19 cellular contexts compared by ENCODE assay signal in the genomic region with DNA sequence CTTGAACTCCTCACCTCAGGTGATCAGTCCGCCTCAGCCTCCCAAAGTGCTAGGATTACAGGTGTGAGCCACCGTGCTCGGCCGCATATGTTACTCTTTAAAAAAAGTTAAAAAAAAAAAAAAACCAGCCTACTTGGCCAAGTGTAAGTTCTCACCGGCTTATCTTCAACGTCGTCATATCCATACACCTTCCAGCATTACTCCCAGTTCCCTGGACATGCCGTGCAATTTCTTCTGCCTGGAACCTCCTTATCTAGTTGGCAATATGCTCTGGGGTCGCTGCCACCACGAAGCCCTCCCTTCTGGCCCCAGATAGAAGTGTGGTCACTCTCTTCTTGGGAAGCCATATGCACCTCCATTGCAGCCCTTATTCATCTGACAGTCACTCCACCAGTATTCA. TPM values are rescaled to one million over a fixed set of nuclear protein-coding genes. Genes with fewer than 3 reads are reported as not detected.
DNase-seq lines count a peak whose midpoint lies in the region; ATAC-seq, FAIRE-seq and TF ChIP-seq lines count a peak whose summit lies in the region.
"Had no signal": no experiment of that assay in that cellular context is flagged by ENCODE, and none has a peak within 500 bp of the region (broad histone marks: within the 10 kb centered on the region; RNA-seq: fewer than 3 reads in every experiment).

No MANE protein-coding gene starts in this region.

- no peak overlapping the region for H3K4me3 ChIP-seq in body of pancreas
- no peak overlapping the region for H3K4me3 ChIP-seq in kidney (ENCODE audit: low read length in 2 of 2)
- H3K4me3 ChIP-seq: BLaER1, GM12878 had no signal

- peak overlapping the region in 1 of 4 donors; percentile 34 for H3K27ac ChIP-seq in body of pancreas
- H3K27ac ChIP-seq in kidney (ENCODE audit: low read depth in 2 of 2, low read length in 2 of 2), result no peak overlapping the region
- H3K27ac ChIP-seq: BLaER1, HL-60 had no signal

- POLR2A ChIA-PET in HEK293T (lab: Yijun Ruan, JAX), result no interaction called here

- no peaks in the 10 kb centered on the region for H3K36me3 ChIP-seq in body of pancreas (replicated peaks in 1 of 2; ENCODE audit: insufficient read depth in 1 of 2, low read depth in 2 of 2)
- H3K36me3 ChIP-seq in kidney (ENCODE audit: control insufficient read depth in 1 of 2, insufficient read depth in 2 of 2, low read length in 2 of 2), result no peaks in the 10 kb centered on the region
- H3K36me3 ChIP-seq: BLaER1 had no signal

- TF ChIP-seq CTCF in body of pancreas (IDR thresholded peaks at IDR 0.05) (no peak), kidney (IDR thresholded peaks at IDR 0.05; ENCODE audit: borderline replicate concordance, extremely low read depth, insufficient read depth) (no peak)

- CTCF ChIA-PET in HEK293T (lab: Yijun Ruan, JAX), result interaction anchor here (0.7 kb wide), 1 partner anchor 319 kb away, joined by 5 read pairs; no protein-coding TSS in a partner anchor

- no peak for TF ChIP-seq POLR2A in body of pancreas (IDR thresholded peaks at IDR 0.05)

- intact Hi-C loops in body of pancreas (cut with DNase I), result no loop called here
- intact Hi-C loops in kidney (cut with DNase I), result loop anchor here (10.0 kb wide), 1 partner anchor 46 kb away; no protein-coding TSS in a partner anchor
- intact Hi-C loops in sciatic nerve (cut with DNase I), result loop anchor here (5.0 kb wide), 1 partner anchor 43 kb away; no protein-coding TSS in a partner anchor

- DNase-seq in HEK293T (ENCODE audit: extremely low spot score), result peak; percentile 6
- DNase-seq in body of pancreas, result peak in 2 of 4 donors; percentile 46 to 63
- peak; percentile 15 for DNase-seq in kidney
- peak; percentile 23 for DNase-seq in sciatic nerve (ENCODE audit: low spot score)
- DNase-seq in GF-D8 (lab: John Stamatoyannopoulos, UW), result no peak
- DNase-seq in NOMO-1 treated with dmso at 0.1 percent for 144 hours (lab: John Stamatoyannopoulos, UW; ENCODE audit: unreplicated experiment), result no peak
- no peak for DNase-seq in cortex of kidney (lab: John Stamatoyannopoulos, UW)
- DNase-seq: 8988T; CD4-positive, alpha-beta memory T cell; DMS153; DMS79; GOT3; H7 had no signal

- 29 to 54% methylated on average over 10 of the region's 10 CpGs for WGBS in body of pancreas, 2 donors

- no peaks in the 10 kb centered on the region for H3K27me3 ChIP-seq in body of pancreas
- H3K27me3 ChIP-seq: BLaER1 had no signal

- H3K9me3 ChIP-seq in body of pancreas (no peaks in the 10 kb centered on the region), kidney (ENCODE audit: control insufficient read depth in 1 of 2, low read length in 2 of 2) (peaks cover 2 to 5% of the 10 kb centered on the region in 2 donors)

- no peak overlapping the region for H3K9ac ChIP-seq in kidney (ENCODE audit: low read length in 2 of 2)
- H3K9ac ChIP-seq: BLaER1 had no signal

- ATAC-seq in body of pancreas (peak; percentile 70), sciatic nerve (no peak), HG03439 (IDR thresholded peaks at IDR 0.05; ENCODE audit: unreplicated experiment) (no peak)
- ATAC-seq: GM12878, HCT116 had no signal

- FAIRE-seq in kidney (lab: Jason Lieb, UNC), result no peak
- FAIRE-seq: GM12878 had no signal

- peaks cover 21% of the 10 kb centered on the region for H3K4me1 ChIP-seq in body of pancreas
- H3K4me1 ChIP-seq in kidney (ENCODE audit: control insufficient read depth in 1 of 2, insufficient read depth in 1 of 2, low read depth in 1 of 2, low read length in 2 of 2), result peaks cover 6 to 11% of the 10 kb centered on the region in 2 donors
- H3K4me1 ChIP-seq: BLaER1 had no signal

TF ChIP-seq in HEK293T, 16 proteins besides CTCF, POLR2A, EP300 and RAD21:
- TF ChIP-seq FOXA1 (IDR thresholded peaks at IDR 0.05) (no peak), HDGF (IDR thresholded peaks at IDR 0.05; ENCODE audit: borderline replicate concordance) (no peak), BHLHE40 (IDR thresholded peaks at IDR 0.05; ENCODE audit: borderline replicate concordance) (no peak), NFRKB (IDR thresholded peaks at IDR 0.05) (no peak), FOXM1 (IDR thresholded peaks at IDR 0.05; ENCODE audit: borderline replicate concordance) (no peak), ZNF384 (IDR thresholded peaks at IDR 0.05) (no peak)

RNA-seq across cellular contexts. Expression of a gene that starts 36.3 kb away (rescaled TPM):
- total RNA-seq in body of pancreas, result 10 to 100 TPM; 38.1 to 41.2 TPM
- total RNA-seq in kidney, result 65.2 TPM
- polyA plus RNA-seq in kidney (ENCODE audit: insufficient read depth, low read depth, low replicate concordance), result 39.3 TPM
- total RNA-seq in sciatic nerve, result 115 TPM

RNA-seq across cellular contexts. Expression of a gene that starts 56.0 kb away (rescaled TPM):
- total RNA-seq in body of pancreas (10 to 100 TPM in 1 of 2 donors, 1 to 10 TPM in 1; 7.0 to 15.8 TPM), kidney (14.2 TPM), sciatic nerve (24.2 TPM)
- polyA plus RNA-seq in kidney (ENCODE audit: insufficient read depth, low read depth, low replicate concordance), result 10.4 TPM
- polyA plus RNA-seq: CD14-positive monocyte had no signal

Comparison
In these comparisons a context has a peak if more than half of its experiments do, and no peak if none do; other contexts are left out.
1. DNase-seq: peak in HEK293T (single experiment), kidney (single experiment) and sciatic nerve (single experiment); none in GF-D8 (single experiment), NOMO-1 treated with dmso at 0.1 percent for 144 hours (single experiment) and cortex of kidney (single experiment).